1 cellular context compared by ENCODE assay signal in the genomic region with DNA sequence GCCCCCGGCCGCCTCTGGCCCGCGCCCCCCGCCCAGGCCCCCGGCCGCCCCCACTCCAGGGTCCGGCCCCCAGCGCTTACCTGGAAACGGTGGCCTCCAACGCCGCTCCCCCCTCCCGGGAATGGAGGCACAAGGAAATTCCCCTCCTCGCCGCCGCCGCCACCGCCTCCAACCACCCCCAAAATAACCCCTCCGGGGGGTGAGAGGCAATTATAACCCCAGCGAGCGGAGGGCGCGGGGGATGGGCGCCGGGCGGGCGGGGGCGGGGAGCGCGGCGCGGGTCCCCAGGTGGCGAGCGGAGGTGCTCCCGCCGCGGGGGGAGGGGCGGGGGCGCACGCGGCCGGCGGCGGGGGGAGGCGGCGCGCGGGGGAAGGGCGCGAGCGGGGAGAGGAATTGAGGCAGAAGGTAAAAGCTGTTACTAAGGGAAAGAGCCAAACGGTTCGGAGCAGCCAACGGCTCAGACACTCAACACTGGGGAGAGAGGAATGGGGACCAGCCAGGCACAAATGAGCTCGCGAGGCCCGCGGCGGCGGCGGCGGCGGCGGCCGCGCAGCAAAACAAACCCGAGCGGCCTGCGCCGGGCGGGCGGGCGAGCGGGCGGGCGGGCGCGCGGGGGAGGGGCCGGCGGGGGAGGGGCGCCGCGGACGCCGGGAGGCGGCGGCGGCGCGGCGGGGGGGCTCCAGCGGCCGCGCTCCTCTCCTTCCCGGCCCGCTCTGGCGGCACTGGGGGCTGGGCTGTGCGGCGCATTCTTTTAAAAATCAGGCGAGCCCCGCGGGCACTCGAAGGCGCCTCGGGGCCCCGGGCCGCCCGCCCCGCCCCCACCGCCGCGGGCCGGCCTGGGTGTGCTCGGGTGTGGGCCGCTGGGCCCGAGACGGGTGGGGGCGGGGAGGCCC.
TF ChIP-seq lines count a peak whose summit lies in the region.

TSS of gene TBL1XR1 (minus strand) at position 442 of the 893 bp plus-strand sequence. CDS start 132,505 bp downstream, outside the sequence.

TF ChIP-seq in K562, 482 proteins besides CTCF, POLR2A, EP300 and RAD21 (continued from another document):
- TF ChIP-seq NEUROD1 (IDR thresholded peaks at IDR 0.05; ENCODE audit: borderline replicate concordance, low read depth, low read length, partially characterized antibody) (peak; percentile 81), DIDO1 (tag; IDR thresholded peaks at IDR 0.05; ENCODE audit: low read depth) (no peak), CREB3 (tag; conservative IDR thresholded peaks at IDR 0.05; ENCODE audit: low read depth) (no peak), SUPT5H (IDR thresholded peaks at IDR 0.05) (no peak), CEBPG (CRISPR knock-in tag; IDR thresholded peaks at IDR 0.05) (no peak), CEBPG (tag; conservative IDR thresholded peaks at IDR 0.05 in 1 of 2, IDR thresholded peaks at IDR 0.05 in 1 of 2) (no peak), JUN (IDR thresholded peaks at IDR 0.05; ENCODE audit: borderline replicate concordance, low read depth, low read length) (no peak), JUN (CRISPR knock-in tag; IDR thresholded peaks at IDR 0.05; ENCODE audit: borderline replicate concordance) (no peak), HNRNPL (IDR thresholded peaks at IDR 0.05; ENCODE audit: low read depth, low read length) (0 out of 2 replicates have a peak, but pooled peaks have one; percentile 31)
